23 cellular contexts compared by ENCODE assay signal in genomic region chr22:22733881-22734373, GRCh38.
"Had no signal": no experiment of that assay in that cellular context is flagged by ENCODE, and none has a peak within 500 bp of the region (broad histone marks: within the 10 kb centered on the region; RNA-seq: fewer than 3 reads in every experiment).

No MANE protein-coding gene starts in this region.

- DNase-seq: colonic mucosa; dorsolateral prefrontal cortex; effector CD8-positive, alpha-beta T cell; esophagus squamous epithelium; foreskin fibroblast; glutamatergic neuron; kidney; left cardiac atrium; left ventricle myocardium inferior; lower lobe of right lung; midbrain; naive B cell; right cardiac atrium; small intestine; stimulated activated CD4-positive, alpha-beta T cell treated with anti-CD3 and anti-CD28 coated beads, Interleukin-12 subunit alpha, Interleukin-12 subunit beta, amount 100 ng/mL, for 4 hours; stimulated activated naive CD4-positive, alpha-beta T cell treated with Interleukin-2 at 50 U/mL for 16 hours; trophoblast cell had no signal

- FAIRE-seq: endometrium, kidney, small intestine had no signal

- H3K27me3 ChIP-seq: colonic mucosa, neutrophil had no signal

- H3K4me1 Mint-ChIP-seq: memory B cell had no signal

- H3K4me3 ChIP-seq: colonic mucosa, dorsolateral prefrontal cortex, esophagus squamous epithelium, gastroesophageal sphincter, left ventricle myocardium inferior, lower lobe of right lung had no signal

- H3K9me3 Mint-ChIP-seq: memory B cell, naive B cell had no signal

- H3K36me3 ChIP-seq: colonic mucosa, esophagus squamous epithelium, gastroesophageal sphincter, left ventricle myocardium inferior, lower lobe of right lung, neutrophil had no signal

- H3K27ac Mint-ChIP-seq: memory B cell, progenitor cell of endocrine pancreas had no signal

- H3K4me3 Mint-ChIP-seq: memory B cell had no signal

- H3K4me1 ChIP-seq: colonic mucosa, esophagus squamous epithelium, gastroesophageal sphincter, left ventricle myocardium inferior, lower lobe of right lung had no signal

- H3K36me3 Mint-ChIP-seq: memory B cell, naive B cell had no signal

- H3K9me3 ChIP-seq: colonic mucosa, esophagus squamous epithelium, gastroesophageal sphincter, left ventricle myocardium inferior, lower lobe of right lung, neutrophil had no signal

- ATAC-seq: gastroesophageal sphincter, left cardiac atrium, lower lobe of right lung, right cardiac atrium had no signal

- H3K27ac ChIP-seq: colonic mucosa, dorsolateral prefrontal cortex, epithelial cell of prostate, esophagus squamous epithelium, gastroesophageal sphincter, left ventricle myocardium inferior, lower lobe of right lung, neutrophil had no signal
